Comparison of ENCODE assay signal across 8 cellular contexts in the genomic region with DNA sequence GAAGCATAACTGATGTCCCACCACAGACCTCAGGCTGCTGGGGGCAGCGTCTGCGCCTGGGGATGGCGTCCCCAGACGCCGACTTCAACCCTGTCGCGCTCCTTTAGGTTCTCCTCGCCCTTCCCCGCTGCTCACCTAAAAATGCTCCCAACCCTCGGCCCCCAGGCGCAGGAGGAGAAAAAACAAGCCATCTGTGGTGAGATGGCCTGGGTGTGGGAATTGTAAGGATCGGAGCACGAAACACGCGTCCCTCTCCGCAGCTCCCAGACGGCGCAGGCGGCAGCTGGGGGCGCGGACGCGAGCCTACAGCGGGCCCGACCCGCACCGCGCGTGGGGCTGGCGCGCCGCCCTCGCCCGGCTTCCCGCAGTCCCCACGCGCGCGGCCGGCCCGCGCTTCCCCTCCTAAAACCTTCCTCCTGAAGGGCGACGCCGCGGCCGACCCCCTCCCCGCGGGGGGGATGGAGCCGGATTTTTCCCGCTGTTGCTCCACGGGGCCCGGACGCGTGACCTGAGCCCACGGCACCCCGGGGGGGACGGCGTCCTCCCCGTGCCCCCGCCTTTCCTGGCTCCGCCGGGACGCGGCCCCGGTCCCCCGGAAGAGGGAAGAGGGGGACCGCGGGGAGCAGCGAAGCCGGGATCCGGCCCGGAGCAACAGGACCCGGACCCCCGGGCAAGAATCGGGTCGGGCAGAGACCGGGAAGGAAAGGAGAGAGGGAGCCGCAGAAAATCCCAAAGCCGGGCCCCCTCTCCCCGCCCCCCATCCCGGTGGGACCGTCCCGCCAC. TPM values are rescaled to one million over a fixed set of nuclear protein-coding genes. Genes with fewer than 3 reads are reported as not detected.
DNase-seq lines count a peak whose midpoint lies in the region; ATAC-seq and TF ChIP-seq lines count a peak whose summit lies in the region.

No MANE protein-coding gene starts in this region.

- DNase-seq in GM12864 (ENCODE audit: low read depth), result no peak
- peak in 15 of 34 experiments; percentile 1 to 25 (median 7) for DNase-seq in T-cell
- peak; percentile 20 for DNase-seq in central memory CD4-positive, alpha-beta T cell
- DNase-seq in kidney tubule cell (ENCODE audit: low spot score), result peak; percentile 20
- DNase-seq in stimulated activated CD8-positive, alpha-beta memory T cell treated with anti-CD3 and anti-CD28 coated beads, Interleukin-4, amount 100 ng/mL, for 48 hours, result peak; percentile 38
- DNase-seq in pons (ENCODE audit: low spot score), result no peak

- CTCF ChIA-PET in T-cell (lab: Charles Lee), result interaction anchor here (0.5 to 0.7 kb wide), 3 partner anchors 24 to 1041 kb away, joined by 3 read pairs; no protein-coding TSS in a partner anchor

- no peaks in the 10 kb centered on the region for H3K36me3 Mint-ChIP-seq in T-cell

- H3K9me3 Mint-ChIP-seq in T-cell, result no peaks in the 10 kb centered on the region

- peak; percentile 15 for ATAC-seq in HG02840 (IDR thresholded peaks at IDR 0.05; ENCODE audit: low FRiP score, unreplicated experiment)
- ATAC-seq in T-cell (replicated peaks in 1 of 4), result peak; percentile 48 to 64 (median 56)
- ATAC-seq in HG03565 (IDR thresholded peaks at IDR 0.05; ENCODE audit: unreplicated experiment), result no peak

- peak overlapping the region in 1 of 2 donors; percentile 68 for H3K27ac Mint-ChIP-seq in T-cell

- H3K27me3 Mint-ChIP-seq in T-cell, result no peaks in the 10 kb centered on the region

- no peak for TF ChIP-seq CTCF in GM12864 (IDR thresholded peaks at IDR 0.05; ENCODE audit: low read depth, low read length, missing control alignments)

- POLR2A ChIA-PET in T-cell (lab: Charles Lee), result interaction anchor here in 1 of 2 donors (0.6 kb wide), 1 partner anchor 18 kb away, joined by 4 read pairs; no protein-coding TSS in a partner anchor

- peak overlapping the region; percentile 79 to 82 (median 82) for H3K4me3 Mint-ChIP-seq in T-cell

- H3K4me3 ChIP-seq in GM12864 (ENCODE audit: low read depth, low read length), result peak overlapping the region; percentile 92

- H3K4me1 Mint-ChIP-seq in T-cell, result peaks cover 21 to 28% (median 25%) of the 10 kb centered on the region in 3 donors

RNA-seq across cellular contexts. Expression of a gene that starts 0.6 kb away (rescaled TPM):
- 10 to 100 TPM; 11.1 to 15.0 (median 13.6) TPM for total RNA-seq in T-cell

Comparison
In these comparisons a context has a peak if more than half of its experiments do, and no peak if none do; other contexts are left out.
1. DNase-seq: peak in central memory CD4-positive, alpha-beta T cell (single experiment), kidney tubule cell (single experiment) and stimulated activated CD8-positive, alpha-beta memory T cell treated with anti-CD3 and anti-CD28 coated beads, Interleukin-4, amount 100 ng/mL, for 48 hours (single experiment); none in GM12864 (single experiment) and pons (single experiment).